1 cellular context compared by ENCODE assay signal in genomic region chr20:23268792-23269354, GRCh38.
TF ChIP-seq lines count a peak whose summit lies in the region.

No MANE protein-coding gene starts in this region.

TF ChIP-seq in HepG2, 621 proteins besides CTCF, POLR2A, EP300 and RAD21 (continued from another document):
- peak; percentile 44; the same call in 1 of the 2 replicates for TF ChIP-seq FOXP4 (CRISPR knock-in tag; IDR thresholded peaks at IDR 0.05)
- no peak for TF ChIP-seq FOSL2 (CRISPR knock-in tag; IDR thresholded peaks at IDR 0.05)
- TF ChIP-seq CEBPZ (IDR thresholded peaks at IDR 0.05; ENCODE audit: low read length), result peak; percentile 47; the same call in 1 of the 2 replicates
- no peak for TF ChIP-seq FOXA1 (IDR thresholded peaks at IDR 0.05)
- TF ChIP-seq FOXA1 (CRISPR knock-in tag; IDR thresholded peaks at IDR 0.05), result peak; percentile 40; the same call in 1 of the 2 replicates
- no peak for TF ChIP-seq ZNF639 (CRISPR knock-in tag; conservative IDR thresholded peaks at IDR 0.05)
- TF ChIP-seq ZNF280D (CRISPR knock-in tag; IDR thresholded peaks at IDR 0.05), result peak; percentile 76; the same call in 1 of the 2 replicates
- peak; percentile 24 for TF ChIP-seq ZFP36 (IDR thresholded peaks at IDR 0.05; ENCODE audit: borderline replicate concordance, low read depth, low read length, partially characterized antibody)
- TF ChIP-seq FOXO4 (CRISPR knock-in tag; conservative IDR thresholded peaks at IDR 0.05), result 0 out of 2 replicates have a peak, but pooled peaks have one; percentile 10
- 0 out of 2 replicates have a peak, but pooled peaks have one; percentile 50 for TF ChIP-seq CBX5 (CRISPR knock-in tag; IDR thresholded peaks at IDR 0.05; ENCODE audit: borderline replicate concordance)
